ENCODE assay signal across 10 cellular contexts in genomic region chr4:35934370-35934981, GRCh38.
DNase-seq lines count a peak whose midpoint lies in the region; ATAC-seq, FAIRE-seq and TF ChIP-seq lines count a peak whose summit lies in the region.
"Had no signal": no experiment of that assay in that cellular context is flagged by ENCODE, and none has a peak within 500 bp of the region (broad histone marks: within the 10 kb centered on the region; RNA-seq: fewer than 3 reads in every experiment).

No MANE protein-coding gene starts in this region.

- RAD21 ChIA-PET in GM12878 (lab: Charles Lee; ENCODE audit: unreplicated experiment), result interaction anchor here (0.7 to 2.2 kb wide), 14 partner anchors 9 to 1168 kb away, joined by 3 to 15 read pairs (median 3); no protein-coding TSS in a partner anchor

- in situ Hi-C loops in GM12878 (cut with MboI), result no loop called here

- no peak for TF ChIP-seq POLR2A in GM12878 (IDR thresholded peaks at IDR 0.05; ENCODE audit: low read depth, low read length)

- H3K4me2 ChIP-seq in GM12878 (ENCODE audit: control insufficient read depth, insufficient read depth), result no peak overlapping the region
- H3K4me2 ChIP-seq: BLaER1 had no signal

- no peak overlapping the region for H3K9ac ChIP-seq in GM12878 (ENCODE audit: control insufficient read depth, insufficient read depth, low read length)
- H3K9ac ChIP-seq: BLaER1 had no signal

- H3K27ac Mint-ChIP-seq in activated CD4-positive, alpha-beta T cell treated with anti-CD3 and anti-CD28 coated beads for 36 hours, result no peak overlapping the region
- H3K27ac Mint-ChIP-seq: activated B cell treated with CpG ODN at 0.5 μM for 24 hours had no signal

- no peak overlapping the region for H3K27ac ChIP-seq in GM12878 (ENCODE audit: control insufficient read depth, insufficient read depth)
- H3K27ac ChIP-seq: BLaER1 had no signal

- H3K9me3 Mint-ChIP-seq in activated CD4-positive, alpha-beta T cell treated with anti-CD3 and anti-CD28 coated beads for 36 hours (ENCODE audit: low read depth), result no peaks in the 10 kb centered on the region
- H3K9me3 Mint-ChIP-seq: activated B cell treated with CpG ODN at 0.5 μM for 24 hours had no signal

- H3K9me3 ChIP-seq in GM12878 (replicated peaks; ENCODE audit: control insufficient read depth, insufficient read depth, low read length), result no peaks in the 10 kb centered on the region
- H3K9me3 ChIP-seq: BLaER1 had no signal

- no peak for TF ChIP-seq EP300 in GM12878 (IDR thresholded peaks at IDR 0.05; ENCODE audit: borderline replicate concordance in 1 of 2, control insufficient read depth in 1 of 2, low read depth in 2 of 2, low read length in 2 of 2)

- WGBS in GM12878 (ENCODE audit: insufficient coverage, insufficient replicate concordance, low lambda C conversion rate, missing lambda C conversion rate), result 3% methylated on average over 4 of the region's 4 CpGs

- peak; percentile 70 for TF ChIP-seq RAD21 in GM12878 (IDR thresholded peaks at IDR 0.05; ENCODE audit: insufficient read depth, low read depth, low read length)

- H3K36me3 Mint-ChIP-seq in activated CD4-positive, alpha-beta T cell treated with anti-CD3 and anti-CD28 coated beads for 36 hours (ENCODE audit: low read depth), result no peaks in the 10 kb centered on the region

- no peak overlapping the region for H2AFZ ChIP-seq in GM12878 (ENCODE audit: control insufficient read depth, low read depth, low read length)

- CTCF ChIA-PET in GM12878 (lab: Yijun Ruan, JAX), result interaction anchor here (0.6 to 2.2 kb wide), 32 partner anchors 9 to 1054 kb away, joined by 3 to 13 read pairs (median 4); no protein-coding TSS in a partner anchor
- CTCF ChIA-PET in activated CD4-positive, alpha-beta T cell treated with anti-CD3 and anti-CD28 coated beads for 36 hours (lab: Charles Lee), result interaction anchor here (0.6 to 2.5 kb wide), 24 partner anchors 9 to 1612 kb away, joined by 3 to 13 read pairs (median 3); no protein-coding TSS in a partner anchor

- ATAC-seq in GM12878, result peak; percentile 46
- ATAC-seq in HG03571 (IDR thresholded peaks at IDR 0.05; ENCODE audit: unreplicated experiment), result no peak
- no peak for ATAC-seq in GM19035 (IDR thresholded peaks at IDR 0.05; ENCODE audit: unreplicated experiment)
- no peak for ATAC-seq in activated CD4-positive, alpha-beta T cell treated with anti-CD3 and anti-CD28 coated beads for 36 hours

- no peaks in the 10 kb centered on the region for H3K4me1 ChIP-seq in GM12878 (ENCODE audit: control insufficient read depth, insufficient read depth, low read length)
- H3K4me1 ChIP-seq: BLaER1 had no signal

- DNase-seq in NCI-H1105 treated with DMSO at 0.1 percent for 48 hours (lab: John Stamatoyannopoulos, UW) (peak; percentile 6), NCI-H1105 (lab: John Stamatoyannopoulos, UW) (no peak), MV-4-11 (lab: John Stamatoyannopoulos, UW) (peak; percentile 7), GM12878 (ENCODE audit: low read depth, low spot score) (peak; percentile 21), lung microvascular endothelial cell (ENCODE audit: low read depth in 2 of 2) (peak; percentile 11 to 17)
- no peak for DNase-seq in activated CD4-positive, alpha-beta T cell treated with anti-CD3 and anti-CD28 coated beads for 36 hours
- DNase-seq: activated B cell treated with CpG ODN at 0.5 μM for 24 hours had no signal

- no peak overlapping the region for H3K4me3 ChIP-seq in GM12878
- H3K4me3 ChIP-seq: BLaER1 had no signal

- H3K27me3 Mint-ChIP-seq in activated CD4-positive, alpha-beta T cell treated with anti-CD3 and anti-CD28 coated beads for 36 hours, result peaks cover 7% of the 10 kb centered on the region
- H3K27me3 Mint-ChIP-seq: activated B cell treated with CpG ODN at 0.5 μM for 24 hours had no signal

- no peaks in the 10 kb centered on the region for H4K20me1 ChIP-seq in GM12878 (ENCODE audit: control insufficient read depth, insufficient read depth)
- H4K20me1 ChIP-seq: BLaER1 had no signal

- TF ChIP-seq CTCF in GM12878 (IDR thresholded peaks at IDR 0.05 in 2 of 3, conservative IDR thresholded peaks at IDR 0.05 in 1 of 3; ENCODE audit: control insufficient read depth in 2 of 3, extremely low read depth in 1 of 3, insufficient read depth in 1 of 3, low read depth in 3 of 3, low read length in 3 of 3), result peak; percentile 34 to 58 (median 43); a peak in 4 of 6 replicates

- SMC1A ChIA-PET in GM12878 (lab: Charles Lee; ENCODE audit: uncharacterized antibody, unreplicated experiment), result interaction anchor here (0.6 to 3.3 kb wide), 22 partner anchors 10 to 997 kb away, joined by 3 to 17 read pairs (median 4); no protein-coding TSS in a partner anchor

- BruUV-seq in GM12878 (replicated peaks; lab: Mats Ljungman, UMichigan), result no TSS peak

- intact Hi-C loops in GM12878 (cut with micrococcal nuclease; ENCODE audit: unreplicated experiment), result loop anchor here (1.0 to 2.0 kb wide), 3 partner anchors 209 to 528 kb away; no protein-coding TSS in a partner anchor
- intact Hi-C loops in activated CD4-positive, alpha-beta T cell treated with anti-CD3 and anti-CD28 coated beads for 36 hours (cut with DNase I, micrococcal nuclease), result loop anchor here in 1 of 2 experiments (2.0 kb wide), 1 partner anchor 210 kb away; no protein-coding TSS in a partner anchor

- H3K79me2 ChIP-seq in GM12878 (ENCODE audit: control insufficient read depth, insufficient read depth, low read length), result no peaks in the 10 kb centered on the region

- H3K4me3 Mint-ChIP-seq in activated CD4-positive, alpha-beta T cell treated with anti-CD3 and anti-CD28 coated beads for 36 hours, result no peak overlapping the region
- H3K4me3 Mint-ChIP-seq: activated B cell treated with CpG ODN at 0.5 μM for 24 hours had no signal

- FAIRE-seq in GM12878 (lab: Jason Lieb, UNC), result no peak

- H3K27me3 ChIP-seq in GM12878 (replicated peaks in 1 of 2; ENCODE audit: control insufficient read depth in 2 of 2, insufficient read depth in 2 of 2, low read length in 1 of 2), result no peaks in the 10 kb centered on the region
- H3K27me3 ChIP-seq: BLaER1 had no signal

- H3K36me3 ChIP-seq in GM12878 (ENCODE audit: control insufficient read depth in 2 of 2, insufficient read depth in 2 of 2, low read length in 1 of 2), result no peaks in the 10 kb centered on the region
- H3K36me3 ChIP-seq: BLaER1 had no signal

- POLR2A ChIA-PET in GM12878 (lab: Charles Lee), result no interaction called here
- POLR2A ChIA-PET in activated CD4-positive, alpha-beta T cell treated with anti-CD3 and anti-CD28 coated beads for 36 hours (lab: Charles Lee), result no interaction called here

- no peaks in the 10 kb centered on the region for H3K4me1 Mint-ChIP-seq in activated CD4-positive, alpha-beta T cell treated with anti-CD3 and anti-CD28 coated beads for 36 hours
- H3K4me1 Mint-ChIP-seq: activated B cell treated with CpG ODN at 0.5 μM for 24 hours had no signal

TF ChIP-seq in GM12878, 131 proteins besides CTCF, POLR2A, EP300 and RAD21 (continues in another document):
- TF ChIP-seq HCFC1 (IDR thresholded peaks at IDR 0.05; ENCODE audit: low read length), result no peak
- no peak for TF ChIP-seq MTA3 (IDR thresholded peaks at IDR 0.05; ENCODE audit: borderline replicate concordance, low read length)
- TF ChIP-seq ZSCAN29 (IDR thresholded peaks at IDR 0.05), result no peak
- TF ChIP-seq ZNF384 (IDR thresholded peaks at IDR 0.05; ENCODE audit: borderline replicate concordance, low read depth, low read length), result peak; percentile 18; the same call in 1 of the 2 replicates
- TF ChIP-seq REST (IDR thresholded peaks at IDR 0.05; ENCODE audit: low read depth, low read length), result no peak
- no peak for TF ChIP-seq RAD51 (IDR thresholded peaks at IDR 0.05)
- no peak for TF ChIP-seq KAT2A (conservative IDR thresholded peaks at IDR 0.05; ENCODE audit: control insufficient read depth, low read depth, low read length)

Comparison
In these comparisons a context has a peak if more than half of its experiments do, and no peak if none do; other contexts are left out.
1. DNase-seq: peak in NCI-H1105 treated with DMSO at 0.1 percent for 48 hours (single experiment), MV-4-11 (single experiment), GM12878 (single experiment) and lung microvascular endothelial cell (2 of 2); none in NCI-H1105 (single experiment) and activated CD4-positive, alpha-beta T cell treated with anti-CD3 and anti-CD28 coated beads for 36 hours (single experiment).